In genomic region chr17:8062435-8062806, GRCh38 we compare ENCODE assay signal across 18 cellular contexts. TPM values are rescaled to one million over a fixed set of nuclear protein-coding genes. Genes with fewer than 3 reads are reported as not detected.
DNase-seq lines count a peak whose midpoint lies in the region; ATAC-seq and TF ChIP-seq lines count a peak whose summit lies in the region.
"Had no signal": no experiment of that assay in that cellular context is flagged by ENCODE, and none has a peak within 500 bp of the region (broad histone marks: within the 10 kb centered on the region; RNA-seq: fewer than 3 reads in every experiment).

No MANE protein-coding gene starts in this region.

- peaks cover 21% of the 10 kb centered on the region for H3K4me1 Mint-ChIP-seq in mesothelial cell of epicardium

- H3K4me3 Mint-ChIP-seq in mesothelial cell of epicardium: peak overlapping the region; percentile 58

- peak overlapping the region; percentile 100 for H3K27ac ChIP-seq in 22Rv1
- H3K27ac ChIP-seq: spleen, uterus had no signal

- H3K36me3 Mint-ChIP-seq in mesothelial cell of epicardium: no peaks in the 10 kb centered on the region

- H3K9me3 Mint-ChIP-seq in mesothelial cell of epicardium: no peaks in the 10 kb centered on the region
- H3K9me3 Mint-ChIP-seq: activated T-cell treated with anti-CD3 and anti-CD28 coated beads, Interleukin-2, amount 50 U/mL, for 72 hours had no signal

- H3K27me3 Mint-ChIP-seq in mesothelial cell of epicardium (ENCODE audit: low read depth): peaks cover 94% of the 10 kb centered on the region

- POLR2A ChIA-PET in HEK293T (lab: Yijun Ruan, JAX): interaction anchor here (0.8 to 1.3 kb wide), 5 partner anchors 11 to 94 kb away, joined by 3 to 5 read pairs (median 4); partner anchors contain the start of gene PER1

- peak overlapping the region; percentile 4 for H3K27ac Mint-ChIP-seq in mesothelial cell of epicardium
- H3K27ac Mint-ChIP-seq: activated T-cell treated with anti-CD3 and anti-CD28 coated beads, Interleukin-2, amount 50 U/mL, for 72 hours had no signal

- CTCF ChIA-PET in HEK293T (lab: Yijun Ruan, JAX): interaction anchor here (0.6 to 4.1 kb wide), 8 partner anchors 9 to 518 kb away, joined by 3 to 24 read pairs (median 5); partner anchors contain the start of gene ALOX12B

- peak; percentile 45 for DNase-seq in LoVo (ENCODE audit: low spot score)
- peak; percentile 64 to 81 for DNase-seq in dermis microvascular lymphatic vessel endothelial cell (ENCODE audit: low read depth in 2 of 2)
- DNase-seq in mesothelial cell of epicardium (ENCODE audit: low spot score in 2 of 2, unreplicated experiment in 2 of 2): no peak
- no peak for DNase-seq in HEK293T (ENCODE audit: extremely low spot score)
- DNase-seq: activated CD4-positive, CD25-positive, alpha-beta regulatory T cell treated with anti-CD3 and anti-CD28 coated beads, Interleukin-2, amount 50 U/mL, for 72 hours; activated T-cell treated with anti-CD3 and anti-CD28 coated beads, Interleukin-2, amount 50 U/mL, for 72 hours; DMS79 treated with DMSO at 0.1 percent for 48 hours; HCEC 1CT; KG1; NCI-H2029 treated with DMSO at 0.1 percent for 48 hours; uterus had no signal

- TF ChIP-seq CTCF in 22Rv1 (IDR thresholded peaks at IDR 0.05) (no peak), mesothelial cell of epicardium (IDR thresholded peaks at IDR 0.05; ENCODE audit: unreplicated experiment) (no peak)

- ATAC-seq in GM18520 (IDR thresholded peaks at IDR 0.05; ENCODE audit: unreplicated experiment): no peak
- ATAC-seq in GM21515 (IDR thresholded peaks at IDR 0.05; ENCODE audit: unreplicated experiment): no peak
- ATAC-seq in GM21390 (IDR thresholded peaks at IDR 0.05; ENCODE audit: unreplicated experiment): no peak
- ATAC-seq: activated T-cell treated with anti-CD3 and anti-CD28 coated beads, Interleukin-2, amount 50 U/mL, for 72 hours had no signal

TF ChIP-seq in HEK293T, 16 proteins besides CTCF, POLR2A, EP300 and RAD21:
- TF ChIP-seq BHLHE40 (IDR thresholded peaks at IDR 0.05; ENCODE audit: borderline replicate concordance) (no peak), SP1 (IDR thresholded peaks at IDR 0.05) (no peak)

RNA-seq across cellular contexts. Expression of gene ALOX15B, which starts 23.6 kb away (rescaled TPM):
- not detected in 2 replicates for total RNA-seq in dermis microvascular lymphatic vessel endothelial cell
- 0.09 TPM in 1 of 3 replicates, not detected in the others for total RNA-seq in mesothelial cell of epicardium

RNA-seq across cellular contexts. Expression of gene ALOX12B, which starts 25.1 kb away (rescaled TPM):
- not detected in 2 replicates for total RNA-seq in dermis microvascular lymphatic vessel endothelial cell
- 0.70 TPM in 1 of 3 replicates, not detected in the others for total RNA-seq in mesothelial cell of epicardium
- total RNA-seq: aorta, uterus had no signal

RNA-seq across cellular contexts. Expression of gene ALOXE3, which starts 55.9 kb away (rescaled TPM):
- total RNA-seq in dermis microvascular lymphatic vessel endothelial cell (not detected in 2 replicates), mesothelial cell of epicardium (0.09 to 0.13 TPM in 2 of 3 replicates, not detected in the other)
- total RNA-seq: activated T-cell treated with anti-CD3 and anti-CD28 coated beads, Interleukin-2, amount 50 U/mL, for 72 hours; aorta; SK-MEL-5; spleen had no signal

Comparison
In these comparisons a context has a peak if more than half of its experiments do, and no peak if none do; other contexts are left out.
1. DNase-seq: peak in LoVo (single experiment) and dermis microvascular lymphatic vessel endothelial cell (2 of 2); none in mesothelial cell of epicardium (0 of 2) and HEK293T (single experiment).